ENCODE assay signal across 26 cellular contexts in the genomic region with DNA sequence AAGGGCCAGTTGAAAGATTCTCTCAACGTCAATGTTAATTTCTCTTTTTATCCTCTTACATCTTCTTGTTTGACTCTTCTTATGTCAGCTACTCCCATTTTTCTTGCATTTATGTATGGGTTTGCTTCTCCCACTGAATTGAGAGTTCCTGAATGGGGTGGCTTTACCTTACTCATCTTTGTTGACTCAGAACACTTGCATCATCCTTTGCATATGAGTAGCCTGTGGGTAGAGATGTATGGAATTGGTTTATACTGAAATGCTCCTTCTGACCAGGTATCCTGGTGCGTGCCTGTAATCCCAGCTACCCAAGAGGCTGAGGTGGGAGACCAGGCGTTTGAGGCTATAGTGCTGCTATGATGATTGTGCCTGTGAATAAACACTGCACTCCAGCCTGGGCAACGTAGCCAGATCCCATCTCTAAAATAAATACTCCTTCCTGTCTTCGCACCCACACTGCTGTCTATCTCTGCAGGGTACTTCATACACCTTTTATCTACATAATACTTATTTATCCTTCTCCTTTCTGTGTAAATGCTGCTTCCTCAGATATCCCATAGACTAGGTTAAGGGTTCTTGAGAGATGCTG.
A peak's percentile ranks its signal among the peaks of the same experiment; 100 is the strongest.
DNase-seq lines count a peak whose midpoint lies in the region; ATAC-seq and TF ChIP-seq lines count a peak whose summit lies in the region.
"Had no signal": no experiment of that assay in that cellular context is flagged by ENCODE, and none has a peak within 500 bp of the region (broad histone marks: within the 10 kb centered on the region; RNA-seq: fewer than 3 reads in every experiment).

No MANE protein-coding gene starts in this region.

- H3K9ac ChIP-seq in parathyroid adenoma: no peak overlapping the region
- H3K9ac ChIP-seq: SK-N-SH had no signal

- H3K27ac ChIP-seq in breast epithelium: no peak overlapping the region
- H3K27ac ChIP-seq in RWPE1: no peak overlapping the region
- H3K27ac ChIP-seq in epithelial cell of prostate: no peak overlapping the region
- no peak overlapping the region for H3K27ac ChIP-seq in parathyroid adenoma
- H3K27ac ChIP-seq: 22Rv1, neutrophil, sigmoid colon, vagina had no signal

- TF ChIP-seq POLR2A in breast epithelium (IDR thresholded peaks at IDR 0.05): no peak

- no peak for TF ChIP-seq CTCF in MCF 10A (IDR thresholded peaks at IDR 0.05; ENCODE audit: unreplicated experiment)
- TF ChIP-seq CTCF in breast epithelium (IDR thresholded peaks at IDR 0.05): no peak
- no peak for TF ChIP-seq CTCF in RWPE1 (conservative IDR thresholded peaks at IDR 0.05; ENCODE audit: low read depth)
- TF ChIP-seq CTCF in parathyroid adenoma (IDR thresholded peaks at IDR 0.05): no peak
- no peak for TF ChIP-seq CTCF in GM10266 (IDR thresholded peaks at IDR 0.05; ENCODE audit: control insufficient read depth, insufficient read depth, low read depth, missing control alignments)

- H3K4me3 ChIP-seq in breast epithelium: no peak overlapping the region
- no peak overlapping the region for H3K4me3 ChIP-seq in parathyroid adenoma (ENCODE audit: low read depth, low read length)
- H3K4me3 ChIP-seq: sigmoid colon, vagina had no signal

- no peaks in the 10 kb centered on the region for H3K27me3 Mint-ChIP-seq in MCF 10A (ENCODE audit: insufficient read depth, unreplicated experiment)
- H3K27me3 Mint-ChIP-seq in T-helper 17 cell: peaks cover 9% of the 10 kb centered on the region
- H3K27me3 Mint-ChIP-seq: progenitor cell of endocrine pancreas had no signal

- H3K27me3 ChIP-seq in breast epithelium (no peaks in the 10 kb centered on the region), parathyroid adenoma (ENCODE audit: control insufficient read depth, insufficient read depth, low read length) (no peaks in the 10 kb centered on the region)
- H3K27me3 ChIP-seq: sigmoid colon, vagina had no signal

- H3K27ac Mint-ChIP-seq in MCF 10A (ENCODE audit: low read depth, unreplicated experiment) (no peak overlapping the region), T-helper 17 cell (no peak overlapping the region)
- H3K27ac Mint-ChIP-seq: CD14-positive monocyte; memory B cell; progenitor cell of endocrine pancreas; stimulated activated memory B cell treated with anti-CD40 and anti-IgM and Interleukin-4, amounts not matched to agents 10 μg/mL and 1 μg/mL and 100 μg/mL, for 72 hours had no signal

- H3K4me1 ChIP-seq in breast epithelium: no peaks in the 10 kb centered on the region
- H3K4me1 ChIP-seq in parathyroid adenoma: peaks cover 9% of the 10 kb centered on the region

- DNase-seq in MCF 10A (ENCODE audit: unreplicated experiment): peak; percentile 60
- no peak for DNase-seq in breast epithelium (ENCODE audit: low spot score in 2 of 2)
- DNase-seq in RWPE1 (ENCODE audit: low spot score): peak; percentile 45
- DNase-seq in epithelial cell of prostate (ENCODE audit: low read depth, low spot score): peak; percentile 22
- DNase-seq in GM10266 (ENCODE audit: extremely low spot score): no peak
- DNase-seq in T-helper 17 cell: no peak
- DNase-seq: activated CD4-positive, alpha-beta T cell treated with anti-CD3 and anti-CD28 coated beads for 4 hours; activated CD8-positive, alpha-beta memory T cell treated with anti-CD3 and anti-CD28 coated beads for 24 hours; activated gamma-delta T cell; DND-41; left colon; NCI-H2029; NCI-H345; sigmoid colon; SK-N-SH; stimulated activated CD4-positive, alpha-beta T cell treated with anti-CD3 and anti-CD28 coated beads, Interleukin-4, amount 100 ng/mL, for 24 hours had no signal

- peaks cover 12% of the 10 kb centered on the region for H3K4me1 Mint-ChIP-seq in MCF 10A (ENCODE audit: insufficient read depth, unreplicated experiment)
- peaks cover 6% of the 10 kb centered on the region for H3K4me1 Mint-ChIP-seq in T-helper 17 cell

- H3K36me3 Mint-ChIP-seq in MCF 10A (ENCODE audit: insufficient read depth, unreplicated experiment) (peaks cover 6% of the 10 kb centered on the region), T-helper 17 cell (ENCODE audit: low read depth) (peaks cover 2% of the 10 kb centered on the region)
- H3K36me3 Mint-ChIP-seq: CD14-positive monocyte; memory B cell; stimulated activated memory B cell treated with anti-CD40 and anti-IgM and Interleukin-4, amounts not matched to agents 10 μg/mL and 1 μg/mL and 100 μg/mL, for 72 hours had no signal

- H3K36me3 ChIP-seq in breast epithelium (no peaks in the 10 kb centered on the region), parathyroid adenoma (ENCODE audit: control insufficient read depth, insufficient read depth, low read length) (no peaks in the 10 kb centered on the region)
- H3K36me3 ChIP-seq: neutrophil, sigmoid colon, vagina had no signal

- CTCF ChIA-PET in MCF 10A (lab: Yijun Ruan, JAX): interaction anchor here (1.4 kb wide), 1 partner anchor 82 kb away, joined by 4 read pairs; no protein-coding TSS in a partner anchor
- CTCF ChIA-PET in RWPE1 (lab: Yijun Ruan, JAX): no interaction called here

- H3K79me2 ChIP-seq in parathyroid adenoma: no peaks in the 10 kb centered on the region

- BruUV-seq in MCF 10A (replicated peaks; lab: Mats Ljungman, UMichigan): no TSS peak

- H3K9me3 ChIP-seq in breast epithelium (no peaks in the 10 kb centered on the region), parathyroid adenoma (ENCODE audit: control insufficient read depth, low read length) (no peaks in the 10 kb centered on the region), T-helper 17 cell (ENCODE audit: control insufficient read depth, low read length, poor library complexity, severe bottlenecking) (no peaks in the 10 kb centered on the region)
- H3K9me3 ChIP-seq: neutrophil, sigmoid colon, SK-N-SH, vagina had no signal

- intact Hi-C loops in MCF 10A (cut with micrococcal nuclease) (loop anchor here (1.0 kb wide), 1 partner anchor 37 kb away; no protein-coding TSS in a partner anchor), breast epithelium (cut with DNase I; ENCODE audit: low total_unique reads) (no loop called here)

- no peak overlapping the region for H3K4me3 Mint-ChIP-seq in MCF 10A (ENCODE audit: unreplicated experiment)
- H3K4me3 Mint-ChIP-seq in T-helper 17 cell: no peak overlapping the region
- H3K4me3 Mint-ChIP-seq: CD14-positive monocyte; central memory CD8-positive, alpha-beta T cell; memory B cell; stimulated activated memory B cell treated with anti-CD40 and anti-IgM and Interleukin-4, amounts not matched to agents 10 μg/mL and 1 μg/mL and 100 μg/mL, for 72 hours had no signal

- POLR2A ChIA-PET in MCF 10A (lab: Yijun Ruan, JAX): no interaction called here
- POLR2A ChIA-PET in RWPE1 (lab: Yijun Ruan, JAX; ENCODE audit: low non-redundant PET): no interaction called here

- ATAC-seq in T-helper 17 cell (no peak), GM21576 (IDR thresholded peaks at IDR 0.05; ENCODE audit: unreplicated experiment) (no peak)
- ATAC-seq: left colon; stimulated activated memory B cell treated with anti-CD40 and anti-IgM and Interleukin-4, amounts not matched to agents 10 μg/mL and 1 μg/mL and 100 μg/mL, for 72 hours had no signal

- H2AFZ ChIP-seq in parathyroid adenoma: peak overlapping the region; percentile 25

- H3K9me3 Mint-ChIP-seq in MCF 10A (ENCODE audit: unreplicated experiment): no peaks in the 10 kb centered on the region
- H3K9me3 Mint-ChIP-seq: central memory CD8-positive, alpha-beta T cell; memory B cell; stimulated activated memory B cell treated with anti-CD40 and anti-IgM and Interleukin-4, amounts not matched to agents 10 μg/mL and 1 μg/mL and 100 μg/mL, for 72 hours had no signal

- H3K4me2 ChIP-seq in parathyroid adenoma (ENCODE audit: low read length): no peak overlapping the region
- H3K4me2 ChIP-seq: SK-N-SH had no signal

Comparison
In these comparisons a context has a peak if more than half of its experiments do, and no peak if none do; other contexts are left out.
1. DNase-seq: peak in MCF 10A (single experiment), RWPE1 (single experiment) and epithelial cell of prostate (single experiment); none in breast epithelium (0 of 2), GM10266 (single experiment) and T-helper 17 cell (0 of 3).